Comparison of ENCODE assay signal across 14 cellular contexts in the genomic region with DNA sequence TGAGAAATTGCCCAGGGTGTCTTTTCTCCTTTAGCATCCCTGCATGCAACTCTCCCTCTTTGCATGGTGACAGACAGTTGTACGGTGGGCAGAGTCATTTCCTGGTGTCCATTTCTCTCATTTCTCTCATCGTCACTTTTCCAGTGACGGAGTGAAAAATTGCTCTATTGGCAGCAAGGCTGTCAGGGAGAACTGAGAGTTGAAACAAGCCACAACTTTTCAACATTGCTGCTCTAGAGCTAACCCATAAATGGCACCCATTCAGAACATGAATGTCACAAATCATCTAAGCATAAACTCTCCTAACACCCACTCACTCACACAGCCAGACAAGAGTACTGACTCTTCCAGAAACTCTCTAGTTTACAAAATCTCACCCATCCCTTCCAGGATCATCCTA.
"Had no signal": no experiment of that assay in that cellular context is flagged by ENCODE, and none has a peak within 500 bp of the region (broad histone marks: within the 10 kb centered on the region; RNA-seq: fewer than 3 reads in every experiment).

No MANE protein-coding gene starts in this region.

- DNase-seq: activated CD4-positive, alpha-beta T cell treated with anti-CD3 and anti-CD28 coated beads, Interleukin-2, amount 10 ng/mL, durations not matched to agents 7 days and 5 days; activated CD8-positive, alpha-beta T cell treated with anti-CD3 and anti-CD28 coated beads, Interleukin-2, amount 10 ng/mL, durations not matched to agents 7 days and 5 days; activated effector memory CD4-positive, alpha-beta T cell treated with anti-CD3 and anti-CD28 coated beads, Interleukin-2, amount 50 U/mL, for 16 hours; activated T-cell treated with anti-CD3 and anti-CD28 coated beads, Interleukin-2, amount 50 U/mL, for 24 hours; adrenal gland; cerebellar nuclear complex; cortex of kidney; esophagus squamous epithelium; stimulated activated CD4-positive, alpha-beta T cell treated with anti-CD3 and anti-CD28 coated beads, Interleukin-2, amount 100 ng/mL, for 24 hours; testis had no signal

- FAIRE-seq: astrocyte had no signal

- H3K36me3 ChIP-seq: adrenal gland, breast epithelium, esophagus squamous epithelium had no signal

- H3K4me3 ChIP-seq: adrenal gland, breast epithelium, esophagus squamous epithelium, hepatocyte, testis had no signal

- H3K27ac ChIP-seq: adrenal gland, breast epithelium, esophagus squamous epithelium, hepatocyte, testis had no signal

- H3K9me3 ChIP-seq: testis had no signal

- H3K27me3 ChIP-seq: adrenal gland, breast epithelium, esophagus squamous epithelium, hepatocyte, testis had no signal

- H3K4me1 ChIP-seq: adrenal gland, breast epithelium, testis had no signal

- ATAC-seq: activated CD8-positive, alpha-beta T cell treated with anti-CD3 and anti-CD28 coated beads, Interleukin-2, amount 10 ng/mL, durations not matched to agents 7 days and 5 days; WTC11 had no signal
